8 cellular contexts compared by ENCODE assay signal in the genomic region with DNA sequence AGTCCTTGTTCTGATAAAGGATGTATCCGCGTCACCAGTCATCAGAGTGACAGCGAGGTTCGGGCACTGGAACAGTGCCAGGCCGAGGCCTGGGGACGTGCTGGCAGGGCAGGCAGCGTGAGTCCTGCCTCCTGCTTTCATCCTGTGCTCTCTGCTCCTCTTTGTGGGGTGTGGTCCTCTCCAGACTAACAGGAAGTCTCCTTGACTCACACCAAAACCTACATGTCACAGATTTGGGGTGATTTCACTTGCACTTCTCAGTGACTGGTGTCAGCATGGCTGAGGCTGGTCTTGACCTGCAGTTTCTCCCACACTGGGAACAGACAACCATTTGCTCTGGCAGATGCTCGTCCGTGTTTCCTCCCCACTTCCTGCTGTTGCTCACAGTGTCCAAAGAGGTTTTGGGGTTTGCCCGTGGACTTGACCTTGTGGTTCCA. TPM values are rescaled to one million over a fixed set of nuclear protein-coding genes. Genes with fewer than 3 reads are reported as not detected.
A peak's percentile ranks its signal among the peaks of the same experiment; 100 is the strongest.
DNase-seq lines count a peak whose midpoint lies in the region; ATAC-seq and TF ChIP-seq lines count a peak whose summit lies in the region.

No MANE protein-coding gene starts in this region.

- H3K4me3 ChIP-seq in ascending aorta: no peak overlapping the region

- ATAC-seq in GM18873 (IDR thresholded peaks at IDR 0.05; ENCODE audit: low FRiP score, unreplicated experiment) (peak; percentile 82), HG02981 (IDR thresholded peaks at IDR 0.05; ENCODE audit: unreplicated experiment) (peak; percentile 72)

- intact Hi-C loops in ascending aorta (cut with DNase I): no loop called here

- H3K4me1 Mint-ChIP-seq in T-helper 1 cell treated with Interleukin-12 subunit alpha and Interleukin-12 subunit beta and Interleukin-4 antibody, amounts not matched to agents 30 μg/mL and 1 μg/mL, for 36 hours (ENCODE audit: low read depth): peaks cover 30% of the 10 kb centered on the region

- DNase-seq in ascending aorta (ENCODE audit: low spot score in 2 of 2) (peak; percentile 34 to 78), HPDE6-E6E7 (ENCODE audit: extremely low spot score) (no peak), NCI-H1048 (lab: John Stamatoyannopoulos, UW) (no peak), GOT3 (lab: John Stamatoyannopoulos, UW) (no peak)
- peak; percentile 53 to 55 for DNase-seq in stimulated activated CD4-positive, alpha-beta T cell treated with anti-CD3 and anti-CD28 coated beads, Interleukin-2, amount 100 ng/mL, for 48 hours

- H3K36me3 Mint-ChIP-seq in T-helper 1 cell treated with Interleukin-12 subunit alpha and Interleukin-12 subunit beta and Interleukin-4 antibody, amounts not matched to agents 30 μg/mL and 1 μg/mL, for 36 hours (ENCODE audit: low read depth): peaks cover 1% of the 10 kb centered on the region

- no peaks in the 10 kb centered on the region for H3K9me3 ChIP-seq in ascending aorta

- TF ChIP-seq CTCF in ascending aorta (IDR thresholded peaks at IDR 0.05): no peak

- peak overlapping the region; percentile 49 for H3K4me3 Mint-ChIP-seq in T-helper 1 cell treated with Interleukin-12 subunit alpha and Interleukin-12 subunit beta and Interleukin-4 antibody, amounts not matched to agents 30 μg/mL and 1 μg/mL, for 36 hours

- peaks cover 57% of the 10 kb centered on the region for H3K27me3 Mint-ChIP-seq in T-helper 1 cell treated with Interleukin-12 subunit alpha and Interleukin-12 subunit beta and Interleukin-4 antibody, amounts not matched to agents 30 μg/mL and 1 μg/mL, for 36 hours (ENCODE audit: low read depth)

- H3K9me3 Mint-ChIP-seq in T-helper 1 cell treated with Interleukin-12 subunit alpha and Interleukin-12 subunit beta and Interleukin-4 antibody, amounts not matched to agents 30 μg/mL and 1 μg/mL, for 36 hours: no peaks in the 10 kb centered on the region

- peak overlapping the region; percentile 3 for H3K27ac Mint-ChIP-seq in T-helper 1 cell treated with Interleukin-12 subunit alpha and Interleukin-12 subunit beta and Interleukin-4 antibody, amounts not matched to agents 30 μg/mL and 1 μg/mL, for 36 hours

- H3K27ac ChIP-seq in ascending aorta: no peak overlapping the region

- H3K27me3 ChIP-seq in ascending aorta: no peaks in the 10 kb centered on the region

- no peaks in the 10 kb centered on the region for H3K36me3 ChIP-seq in ascending aorta

- H3K4me1 ChIP-seq in ascending aorta: peaks cover 0 to 4% of the 10 kb centered on the region in 2 donors

RNA-seq across cellular contexts. Expression of gene NLRP3, which starts 8.8 kb away (rescaled TPM):
- total RNA-seq in ascending aorta: 0.11 TPM

RNA-seq across cellular contexts. Expression of gene OR2B11, which starts 50.7 kb away (rescaled TPM):
- total RNA-seq in ascending aorta: not detected

Comparison
In these comparisons a context has a peak if more than half of its experiments do, and no peak if none do; other contexts are left out.
1. DNase-seq: peak in ascending aorta (2 of 2) and stimulated activated CD4-positive, alpha-beta T cell treated with anti-CD3 and anti-CD28 coated beads, Interleukin-2, amount 100 ng/mL, for 48 hours (2 of 2); none in HPDE6-E6E7 (single experiment), NCI-H1048 (single experiment) and GOT3 (single experiment).